31 cellular contexts compared by ENCODE assay signal in the genomic region with DNA sequence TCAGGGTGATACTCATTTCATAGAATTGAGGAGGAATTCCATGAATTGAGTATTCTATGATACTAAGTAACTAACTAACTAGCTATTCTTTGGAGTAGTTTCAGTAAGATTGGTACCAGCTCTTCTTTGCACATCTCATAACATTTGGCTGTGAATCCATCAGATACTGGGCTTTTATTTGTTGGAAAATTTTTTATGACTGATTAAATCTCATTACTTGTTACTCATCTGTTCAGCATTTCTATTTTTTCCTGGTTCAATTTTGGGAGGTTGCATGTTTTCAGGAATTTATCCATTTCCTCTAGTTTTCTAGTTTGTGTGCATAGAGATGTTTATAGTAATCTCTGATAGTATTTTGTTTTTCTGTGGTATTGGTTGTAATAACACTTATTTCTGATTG.
"Had no signal": no experiment of that assay in that cellular context is flagged by ENCODE, and none has a peak within 500 bp of the region (broad histone marks: within the 10 kb centered on the region; RNA-seq: fewer than 3 reads in every experiment).

No MANE protein-coding gene starts in this region.

- H3K27me3 Mint-ChIP-seq: central memory CD8-positive, alpha-beta T cell had no signal

- H3K36me3 ChIP-seq: brain microvascular endothelial cell, esophagus muscularis mucosa, gastroesophageal sphincter, heart left ventricle had no signal

- H3K36me3 Mint-ChIP-seq: activated naive CD4-positive, alpha-beta T cell treated with anti-CD3 and anti-CD28 coated beads, Interleukin-2, amount 10 ng/mL, durations not matched to agents 7 days and 5 days; activated naive CD8-positive, alpha-beta T cell treated with anti-CD3 and anti-CD28 coated beads, Interleukin-2, amount 10 ng/mL, durations not matched to agents 7 days and 5 days; WTC11 had no signal

- H3K4me1 Mint-ChIP-seq: activated CD4-positive, alpha-beta memory T cell treated with anti-CD3 and anti-CD28 coated beads, Interleukin-2, amount 10 ng/mL, durations not matched to agents 7 days and 5 days; activated CD4-positive, alpha-beta T cell treated with anti-CD3 and anti-CD28 coated beads, Interleukin-2, amount 10 ng/mL, durations not matched to agents 7 days and 5 days; activated naive CD4-positive, alpha-beta T cell treated with anti-CD3 and anti-CD28 coated beads, Interleukin-2, amount 10 ng/mL, durations not matched to agents 7 days and 5 days; activated naive CD8-positive, alpha-beta T cell treated with anti-CD3 and anti-CD28 coated beads, Interleukin-2, amount 10 ng/mL, durations not matched to agents 7 days and 5 days; central memory CD8-positive, alpha-beta T cell; WTC11 had no signal

- H3K4me1 ChIP-seq: esophagus muscularis mucosa, gastroesophageal sphincter had no signal

- H3K27ac ChIP-seq: brain microvascular endothelial cell, dorsolateral prefrontal cortex, esophagus muscularis mucosa, gastroesophageal sphincter, heart left ventricle, VCaP had no signal

- H3K4me3 Mint-ChIP-seq: activated CD4-positive, alpha-beta memory T cell treated with anti-CD3 and anti-CD28 coated beads, Interleukin-2, amount 10 ng/mL, durations not matched to agents 7 days and 5 days; activated CD4-positive, alpha-beta T cell treated with anti-CD3 and anti-CD28 coated beads, Interleukin-2, amount 10 ng/mL, durations not matched to agents 7 days and 5 days; activated naive CD4-positive, alpha-beta T cell treated with anti-CD3 and anti-CD28 coated beads, Interleukin-2, amount 10 ng/mL, durations not matched to agents 7 days and 5 days; activated naive CD8-positive, alpha-beta T cell treated with anti-CD3 and anti-CD28 coated beads, Interleukin-2, amount 10 ng/mL, durations not matched to agents 7 days and 5 days; activated T-cell treated with anti-CD3 and anti-CD28 coated beads, Interleukin-2, amount 50 U/mL, for 24 hours; activated T-cell treated with anti-CD3 and anti-CD28 coated beads, Interleukin-2, amount 50 U/mL, for 72 hours; central memory CD8-positive, alpha-beta T cell; endodermal cell; WTC11 had no signal

- H3K27me3 ChIP-seq: brain microvascular endothelial cell, dorsolateral prefrontal cortex, esophagus muscularis mucosa, gastroesophageal sphincter, heart left ventricle had no signal

- H3K27ac Mint-ChIP-seq: activated CD4-positive, alpha-beta memory T cell treated with anti-CD3 and anti-CD28 coated beads, Interleukin-2, amount 10 ng/mL, durations not matched to agents 7 days and 5 days; activated CD4-positive, alpha-beta T cell treated with anti-CD3 and anti-CD28 coated beads, Interleukin-2, amount 10 ng/mL, durations not matched to agents 7 days and 5 days; activated naive CD4-positive, alpha-beta T cell treated with anti-CD3 and anti-CD28 coated beads, Interleukin-2, amount 10 ng/mL, durations not matched to agents 7 days and 5 days; activated naive CD4-positive, alpha-beta T cell treated with anti-CD3 and anti-CD28 coated beads, Interleukin-2, amount 50 U/mL, for 72 hours; activated naive CD8-positive, alpha-beta T cell treated with anti-CD3 and anti-CD28 coated beads, Interleukin-2, amount 10 ng/mL, durations not matched to agents 7 days and 5 days; activated T-cell treated with anti-CD3 and anti-CD28 coated beads, Interleukin-2, amount 50 U/mL, for 24 hours; activated T-cell treated with anti-CD3 and anti-CD28 coated beads, Interleukin-2, amount 50 U/mL, for 72 hours; endodermal cell; WTC11 had no signal

- H3K9me3 Mint-ChIP-seq: activated CD4-positive, alpha-beta memory T cell treated with anti-CD3 and anti-CD28 coated beads, Interleukin-2, amount 10 ng/mL, durations not matched to agents 7 days and 5 days; activated CD4-positive, alpha-beta T cell treated with anti-CD3 and anti-CD28 coated beads, Interleukin-2, amount 10 ng/mL, durations not matched to agents 7 days and 5 days; activated naive CD4-positive, alpha-beta T cell treated with anti-CD3 and anti-CD28 coated beads, Interleukin-2, amount 10 ng/mL, durations not matched to agents 7 days and 5 days; activated naive CD4-positive, alpha-beta T cell treated with anti-CD3 and anti-CD28 coated beads, Interleukin-2, amount 50 U/mL, for 72 hours; activated naive CD8-positive, alpha-beta T cell treated with anti-CD3 and anti-CD28 coated beads, Interleukin-2, amount 10 ng/mL, durations not matched to agents 7 days and 5 days; activated T-cell treated with anti-CD3 and anti-CD28 coated beads, Interleukin-2, amount 50 U/mL, for 24 hours; activated T-cell treated with anti-CD3 and anti-CD28 coated beads, Interleukin-2, amount 50 U/mL, for 72 hours; central memory CD8-positive, alpha-beta T cell; endodermal cell; WTC11 had no signal

- H3K4me3 ChIP-seq: dorsolateral prefrontal cortex, esophagus muscularis mucosa, gastroesophageal sphincter, heart left ventricle had no signal

- DNase-seq: activated CD4-positive, alpha-beta memory T cell treated with anti-CD3 and anti-CD28 coated beads, Interleukin-2, amount 10 ng/mL, durations not matched to agents 7 days and 5 days; activated CD4-positive, alpha-beta T cell treated with anti-CD3 and anti-CD28 coated beads for 1 hour; activated CD4-positive, alpha-beta T cell treated with anti-CD3 and anti-CD28 coated beads for 4 hours; activated CD4-positive, alpha-beta T cell treated with anti-CD3 and anti-CD28 coated beads, Interleukin-2, amount 10 ng/mL, durations not matched to agents 7 days and 5 days; activated CD4-positive, alpha-beta T cell treated with anti-CD3 and anti-CD28 coated beads, Interleukin-2, amount 50 U/mL, for 4 hours; activated CD8-positive, alpha-beta memory T cell treated with anti-CD3 and anti-CD28 coated beads, Interleukin-2, amount 50 U/mL, for 48 hours; activated gamma-delta T cell; activated naive CD4-positive, alpha-beta T cell; activated naive CD4-positive, alpha-beta T cell treated with anti-CD3 and anti-CD28 coated beads, Interleukin-2, amount 10 ng/mL, durations not matched to agents 7 days and 5 days; activated naive CD8-positive, alpha-beta T cell treated with anti-CD3 and anti-CD28 coated beads, Interleukin-2, amount 10 ng/mL, durations not matched to agents 7 days and 5 days; activated T-cell treated with anti-CD3 and anti-CD28 coated beads for 4 hours; activated T-cell treated with anti-CD3 and anti-CD28 coated beads, Interleukin-2, amount 50 U/mL, for 24 hours; activated T-cell treated with anti-CD3 and anti-CD28 coated beads, Interleukin-2, amount 50 U/mL, for 72 hours; amniotic stem cell; anterior cingulate cortex; brain microvascular endothelial cell; cortex of kidney; dorsolateral prefrontal cortex; effector memory CD4-positive, alpha-beta T cell; endodermal cell; erythroblast; foreskin melanocyte; heart left ventricle; hypothalamus; T-helper 2 cell had no signal
